Comparison of ENCODE assay signal across 21 cellular contexts in genomic region chr19:41245779-41246297, GRCh38. TPM values are rescaled to one million over a fixed set of nuclear protein-coding genes. Genes with fewer than 3 reads are reported as not detected.
"Had no signal": no experiment of that assay in that cellular context is flagged by ENCODE, and none has a peak within 500 bp of the region (broad histone marks: within the 10 kb centered on the region; RNA-seq: fewer than 3 reads in every experiment).

No MANE protein-coding gene starts in this region.

- DNase-seq: Karpas-422, KG1, MG63, NCI-H1092, NCI-H1105 treated with DMSO at 0.1 percent for 48 hours, NCI-H1417 treated with DMSO at 0.1 percent for 48 hours, NCI-H146, NCI-H1694 treated with DMSO at 0.1 percent for 48 hours, NCI-H2029, NCI-H2081 treated with DMSO at 0.1 percent for 48 hours, NCI-H2171, NCI-H226, NCI-H446, NCI-H510A, NCI-H524 treated with DMSO at 0.1 percent for 48 hours, NCI-H69, NCI-H774, RPMI8226, SHP77 treated with DMSO at 0.1 percent for 48 hours, SJCRH30 had no signal

- H3K4me1 ChIP-seq: SJCRH30 had no signal

- H3K4me3 ChIP-seq: MG63, SJCRH30 had no signal

- H3K9me3 ChIP-seq: MG63, SJCRH30 had no signal

- H3K27me3 ChIP-seq: MG63, SJCRH30 had no signal

- H3K27ac ChIP-seq: SJCRH30 had no signal

- FAIRE-seq: RCC 7860 had no signal

RNA-seq across cellular contexts. Expression of gene CYP2S1, which starts 52.8 kb away (rescaled TPM):
- total RNA-seq: SJCRH30 had no signal
